In genomic region chr15:80507638-80508316, GRCh38 we compare ENCODE assay signal across 16 cellular contexts.
DNase-seq lines count a peak whose midpoint lies in the region; ATAC-seq, FAIRE-seq and TF ChIP-seq lines count a peak whose summit lies in the region.
"Had no signal": no experiment of that assay in that cellular context is flagged by ENCODE, and none has a peak within 500 bp of the region (broad histone marks: within the 10 kb centered on the region; RNA-seq: fewer than 3 reads in every experiment).

No MANE protein-coding gene starts in this region.

- H3K4me3 ChIP-seq in SK-N-SH (ENCODE audit: low read depth in 2 of 2, low read length in 1 of 2) (no peak overlapping the region), fibroblast of lung (replicated peaks in 1 of 4; ENCODE audit: control extremely low read depth in 1 of 4, insufficient read depth in 1 of 4, low read depth in 3 of 4, low read length in 4 of 4) (no peak overlapping the region), osteoblast (ENCODE audit: insufficient read depth, low read length) (no peak overlapping the region)

- no peaks in the 10 kb centered on the region for H4K20me1 ChIP-seq in SK-N-SH (ENCODE audit: insufficient read depth)
- no peaks in the 10 kb centered on the region for H4K20me1 ChIP-seq in fibroblast of lung (ENCODE audit: control insufficient read depth, extremely low read depth, insufficient read depth, low read length)
- no peaks in the 10 kb centered on the region for H4K20me1 ChIP-seq in osteoblast (ENCODE audit: insufficient read depth, low read length)

- H3K79me2 ChIP-seq in SK-N-SH (ENCODE audit: insufficient read depth) (no peaks in the 10 kb centered on the region), fibroblast of lung (ENCODE audit: control insufficient read depth, insufficient read depth, low read length) (no peaks in the 10 kb centered on the region), osteoblast (ENCODE audit: insufficient read depth, low read length) (no peaks in the 10 kb centered on the region)

- H3K4me2 ChIP-seq in SK-N-SH (no peak overlapping the region), fibroblast of lung (ENCODE audit: extremely low read depth, insufficient read depth, low read length) (peak overlapping the region; percentile 44), osteoblast (ENCODE audit: insufficient read depth, low read length) (peak overlapping the region; percentile 3)

- H3K9me2 ChIP-seq in SK-N-SH, result no peaks in the 10 kb centered on the region

- no peak for FAIRE-seq in urothelium cell line (lab: Jason Lieb, UNC)

- peak; percentile 99 for DNase-seq in EH (ENCODE audit: low read depth)
- DNase-seq in SK-N-SH, result no peak
- DNase-seq in fibroblast of lung (ENCODE audit: low read depth in 2 of 2), result peak; percentile 88 to 95
- DNase-seq in osteoblast (ENCODE audit: insufficient read length, low spot score, missing footprints), result peak; percentile 83
- no peak for DNase-seq in urothelium cell line (ENCODE audit: low spot score)
- no peak for DNase-seq in stimulated activated naive CD4-positive, alpha-beta T cell treated with Interleukin-2 at 50 U/mL for 16 hours (lab: John Stamatoyannopoulos, UW)
- DNase-seq: activated naive CD4-positive, alpha-beta T cell treated with anti-CD3 and anti-CD28 coated beads for 36 hours; H9; NCI-H1092; NCI-H446 treated with DMSO at 0.1 percent for 48 hours; stimulated activated CD4-positive, alpha-beta T cell treated with anti-CD3 and anti-CD28 coated beads, Interleukin-4, amount 100 ng/mL, for 1 hour had no signal

- POLR2A ChIA-PET in SK-N-SH (lab: Yijun Ruan, JAX), result no interaction called here

- CTCF ChIA-PET in SK-N-SH (lab: Yijun Ruan, JAX), result interaction anchor here (2.9 kb wide), 1 partner anchor 52 kb away, joined by 8 read pairs; no protein-coding TSS in a partner anchor

- H2AFZ ChIP-seq in SK-N-SH (ENCODE audit: low read depth), result no peak overlapping the region
- no peak overlapping the region for H2AFZ ChIP-seq in fibroblast of lung (ENCODE audit: low read length)
- H2AFZ ChIP-seq in osteoblast (ENCODE audit: low read length), result no peak overlapping the region

- H3K4me1 ChIP-seq in SK-N-SH (ENCODE audit: control insufficient read depth in 1 of 2, insufficient read depth in 2 of 2, low read depth in 1 of 2, low read length in 1 of 2) (peaks cover 0 to 9% of the 10 kb centered on the region in 2 experiments; a peak in 1 of 4 replicates), fibroblast of lung (ENCODE audit: control insufficient read depth, extremely low read depth, insufficient read depth, low read length) (peaks cover 21% of the 10 kb centered on the region), osteoblast (ENCODE audit: insufficient read depth, low read length) (peaks cover 29% of the 10 kb centered on the region)

- TF ChIP-seq EP300 in SK-N-SH (IDR thresholded peaks at IDR 0.05; ENCODE audit: borderline replicate concordance in 1 of 2, low read depth in 1 of 2, low read length in 1 of 2), result peak in 1 of 2 experiments; percentile 39; a peak in 1 of 4 replicates

- H3K9ac ChIP-seq in SK-N-SH (no peak overlapping the region), fibroblast of lung (ENCODE audit: insufficient read depth, low read length) (peak overlapping the region; percentile 48)

- H3K36me3 ChIP-seq in SK-N-SH (replicated peaks in 1 of 2; ENCODE audit: control insufficient read depth in 1 of 2, insufficient read depth in 2 of 2, low read length in 1 of 2) (peaks cover 0 to 13% of the 10 kb centered on the region in 2 experiments), fibroblast of lung (ENCODE audit: control insufficient read depth, insufficient read depth, low read length) (peaks cover 2% of the 10 kb centered on the region), osteoblast (ENCODE audit: insufficient read depth, low read length) (no peaks in the 10 kb centered on the region)

- no peak for ATAC-seq in HG03520 (IDR thresholded peaks at IDR 0.05; ENCODE audit: unreplicated experiment)
- ATAC-seq in HG03025 (IDR thresholded peaks at IDR 0.05; ENCODE audit: low FRiP score, unreplicated experiment), result no peak
- ATAC-seq: esophagus mucosa; stimulated activated memory B cell treated with anti-CD40 and anti-IgM and Interleukin-4, amounts not matched to agents 10 μg/mL and 1 μg/mL and 100 μg/mL, for 72 hours had no signal

- 85% methylated on average over 18 of the region's 18 CpGs for WGBS in SK-N-SH (ENCODE audit: low lambda C conversion rate)

- TF ChIP-seq CTCF in SK-N-SH (IDR thresholded peaks at IDR 0.05) (no peak), fibroblast of lung (conservative IDR thresholded peaks at IDR 0.05 in 1 of 2, IDR thresholded peaks at IDR 0.05 in 1 of 2; ENCODE audit: low read depth in 1 of 2, low read length in 2 of 2) (no peak), osteoblast (IDR thresholded peaks at IDR 0.05; ENCODE audit: extremely low read depth, low read depth, low read length) (no peak)

- no peaks in the 10 kb centered on the region for H3F3A ChIP-seq in SK-N-SH (replicated peaks; ENCODE audit: insufficient read depth)

- no peaks in the 10 kb centered on the region for H3K27me3 ChIP-seq in SK-N-SH (ENCODE audit: insufficient read depth)
- H3K27me3 ChIP-seq in fibroblast of lung (ENCODE audit: control insufficient read depth, insufficient read depth, low read length), result no peaks in the 10 kb centered on the region
- no peaks in the 10 kb centered on the region for H3K27me3 ChIP-seq in osteoblast (ENCODE audit: insufficient read depth, low read length)

- H3K27ac ChIP-seq in SK-N-SH (ENCODE audit: low read depth in 2 of 2, low read length in 1 of 2) (peak overlapping the region in 1 of 2 experiments; percentile 25; a peak in 1 of 4 replicates), fibroblast of lung (ENCODE audit: insufficient read depth, low read length) (peak overlapping the region; percentile 87), osteoblast (ENCODE audit: low read depth, low read length) (peak overlapping the region; percentile 56)
- H3K27ac ChIP-seq: VCaP had no signal

- no peak for TF ChIP-seq RAD21 in SK-N-SH (IDR thresholded peaks at IDR 0.05; ENCODE audit: low read length)

- H3K9me3 ChIP-seq in SK-N-SH, result no peaks in the 10 kb centered on the region
- H3K9me3 ChIP-seq in fibroblast of lung (ENCODE audit: control insufficient read depth, insufficient read depth, low read depth, low read length), result no peaks in the 10 kb centered on the region
- no peaks in the 10 kb centered on the region for H3K9me3 ChIP-seq in osteoblast (ENCODE audit: low read depth, low read length)

TF ChIP-seq in SK-N-SH, 30 proteins besides CTCF, POLR2A, EP300 and RAD21:
- TF ChIP-seq MEF2A (IDR thresholded peaks at IDR 0.05; ENCODE audit: borderline replicate concordance, low read depth) (no peak), TCF12 (IDR thresholded peaks at IDR 0.05) (peak; percentile 58; the same call in 1 of the 2 replicates), NFIC (IDR thresholded peaks at IDR 0.05; ENCODE audit: borderline replicate concordance) (peak; percentile 46)
TF ChIP-seq in SK-N-SH: peak in this region for 2.

Comparison
In these comparisons a context has a peak if more than half of its experiments do, and no peak if none do; other contexts are left out.
1. DNase-seq: peak in EH (single experiment), fibroblast of lung (2 of 2) and osteoblast (single experiment); none in SK-N-SH (single experiment), urothelium cell line (single experiment) and stimulated activated naive CD4-positive, alpha-beta T cell treated with Interleukin-2 at 50 U/mL for 16 hours (single experiment).